ENCODE assay signal across 26 cellular contexts in the genomic region with DNA sequence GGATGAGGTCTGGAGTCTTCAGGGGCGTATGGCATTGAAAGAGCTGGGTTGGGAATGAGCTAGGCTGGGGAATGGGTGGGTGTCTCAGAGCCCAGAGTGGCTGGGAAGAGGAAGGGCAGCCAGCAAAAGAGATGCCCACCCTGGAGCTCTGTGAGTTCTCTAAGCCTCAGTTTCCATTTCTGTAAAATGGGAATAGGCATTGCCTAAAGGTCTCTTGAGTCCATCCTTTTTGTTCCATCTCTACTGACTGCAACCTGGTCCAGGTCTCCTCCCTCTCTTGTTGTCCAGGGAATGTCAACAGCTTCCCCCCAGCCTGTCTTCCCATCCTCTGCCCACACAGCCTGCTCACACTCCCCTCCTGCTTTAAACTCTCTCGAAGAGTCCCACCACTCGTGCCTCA. TPM values are rescaled to one million over a fixed set of nuclear protein-coding genes. Genes with fewer than 3 reads are reported as not detected.
DNase-seq lines count a peak whose midpoint lies in the region; ATAC-seq, FAIRE-seq and TF ChIP-seq lines count a peak whose summit lies in the region.
"Had no signal": no experiment of that assay in that cellular context is flagged by ENCODE, and none has a peak within 500 bp of the region (broad histone marks: within the 10 kb centered on the region; RNA-seq: fewer than 3 reads in every experiment).

No MANE protein-coding gene starts in this region.

- no peaks in the 10 kb centered on the region for H3K79me2 ChIP-seq in K562 (ENCODE audit: control insufficient read depth, insufficient read depth, low read length)
- no peaks in the 10 kb centered on the region for H3K79me2 ChIP-seq in osteoblast (ENCODE audit: insufficient read depth, low read length)

- H3K27me3 Mint-ChIP-seq in activated naive CD8-positive, alpha-beta T cell treated with anti-CD3 and anti-CD28 coated beads, Interleukin-2, amount 10 ng/mL, durations not matched to agents 7 days and 5 days: no peaks in the 10 kb centered on the region
- no peaks in the 10 kb centered on the region for H3K27me3 Mint-ChIP-seq in activated naive CD8-positive, alpha-beta T cell treated with anti-CD3 and anti-CD28 coated beads, Interleukin-2, amount 50 U/mL, for 24 hours
- H3K27me3 Mint-ChIP-seq in effector memory CD8-positive, alpha-beta T cell: no peaks in the 10 kb centered on the region
- H3K27me3 Mint-ChIP-seq: CD4-positive, CD25-positive, alpha-beta regulatory T cell had no signal

- no peak overlapping the region for H3K9ac ChIP-seq in K562 (ENCODE audit: insufficient read depth in 1 of 2, low read depth in 2 of 2, low read length in 2 of 2)
- H3K9ac ChIP-seq: GM23248 had no signal

- peak overlapping the region; percentile 59 for H3K27ac Mint-ChIP-seq in activated naive CD8-positive, alpha-beta T cell treated with anti-CD3 and anti-CD28 coated beads, Interleukin-2, amount 10 ng/mL, durations not matched to agents 7 days and 5 days
- H3K27ac Mint-ChIP-seq in activated naive CD8-positive, alpha-beta T cell treated with anti-CD3 and anti-CD28 coated beads, Interleukin-2, amount 50 U/mL, for 24 hours: no peak overlapping the region
- peak overlapping the region; percentile 10 to 68 for H3K27ac Mint-ChIP-seq in effector memory CD8-positive, alpha-beta T cell

- H3K27me3 ChIP-seq in K562 (ENCODE audit: control insufficient read depth in 2 of 2, insufficient read depth in 2 of 2, low read length in 2 of 2): no peaks in the 10 kb centered on the region
- H3K27me3 ChIP-seq in osteoblast (ENCODE audit: insufficient read depth, low read length): no peaks in the 10 kb centered on the region
- H3K27me3 ChIP-seq: BE2C had no signal

- H3K9me1 ChIP-seq in K562 (ENCODE audit: control insufficient read depth, insufficient read depth, low read length): peaks cover 2% of the 10 kb centered on the region

- H3K4me1 ChIP-seq in K562 (replicated peaks in 1 of 2; ENCODE audit: control insufficient read depth in 2 of 2, insufficient read depth in 2 of 2, low read length in 2 of 2) (peaks cover 0 to 19% of the 10 kb centered on the region in 2 experiments; a peak in 2 of 5 replicates), osteoblast (ENCODE audit: insufficient read depth, low read length) (no peaks in the 10 kb centered on the region)

- H3K4me3 ChIP-seq in K562: no peak overlapping the region
- no peak overlapping the region for H3K4me3 ChIP-seq in osteoblast (ENCODE audit: insufficient read depth, low read length)
- H3K4me3 ChIP-seq: GM12878, GM23248, HAP-1 had no signal

- CTCF ChIA-PET in K562 (lab: Yijun Ruan, JAX; ENCODE audit: low intra/inter-chr PET ratio): interaction anchor here (0.7 kb wide), 1 partner anchor 16 kb away, joined by 3 read pairs; no protein-coding TSS in a partner anchor

- TF ChIP-seq EP300 in K562 (IDR thresholded peaks at IDR 0.05; ENCODE audit: low read length): no peak

- no peaks in the 10 kb centered on the region for H3K9me3 ChIP-seq in K562 (replicated peaks; ENCODE audit: control insufficient read depth, insufficient read depth, low read depth, low read length)
- no peaks in the 10 kb centered on the region for H3K9me3 ChIP-seq in osteoblast (ENCODE audit: low read depth, low read length)
- H3K9me3 ChIP-seq: BE2C, HAP-1 had no signal

- H3K27ac ChIP-seq in K562 (ENCODE audit: extremely low read depth, low read depth, low read length) (no peak overlapping the region), osteoblast (ENCODE audit: low read depth, low read length) (no peak overlapping the region)
- H3K27ac ChIP-seq: GM23248, HL-60 had no signal

- POLR2A ChIA-PET in activated naive CD8-positive, alpha-beta T cell treated with anti-CD3 and anti-CD28 coated beads, Interleukin-2, amount 10 ng/mL, durations not matched to agents 7 days and 5 days (lab: Charles Lee): interaction anchor here (1.2 kb wide), 1 partner anchor 219 kb away, joined by 3 read pairs; the partner anchor contains the start of gene KATNB1
- POLR2A ChIA-PET in K562 (lab: Yijun Ruan, JAX): interaction anchor here (0.7 to 1.1 kb wide), 6 partner anchors 9 to 111 kb away, joined by 3 to 4 read pairs (median 3); no protein-coding TSS in a partner anchor

- ATAC-seq in activated naive CD8-positive, alpha-beta T cell treated with anti-CD3 and anti-CD28 coated beads, Interleukin-2, amount 10 ng/mL, durations not matched to agents 7 days and 5 days (ENCODE audit: low read depth): no peak
- ATAC-seq in activated naive CD8-positive, alpha-beta T cell treated with anti-CD3 and anti-CD28 coated beads, Interleukin-2, amount 50 U/mL, for 24 hours: no peak
- ATAC-seq in K562 (no peak), HG03045 (IDR thresholded peaks at IDR 0.05; ENCODE audit: unreplicated experiment) (no peak)
- no peak for ATAC-seq in effector memory CD8-positive, alpha-beta T cell (replicated peaks)
- no peak for ATAC-seq in stimulated activated naive CD8-positive, alpha-beta T cell treated with anti-CD3 and anti-CD28 coated beads, Interleukin-15, Interleukin-2, amounts not matched to agents 100 U/mL and 50 U/mL, for 24 hours
- ATAC-seq: GM12878 had no signal

- H4K20me1 ChIP-seq in K562 (replicated peaks; ENCODE audit: control insufficient read depth, insufficient read depth, low read length) (no peaks in the 10 kb centered on the region), osteoblast (ENCODE audit: insufficient read depth, low read length) (no peaks in the 10 kb centered on the region)

- 61% methylated on average over 3 of the region's 3 CpGs for WGBS in K562 (ENCODE audit: insufficient coverage, low coverage, missing lambda C conversion rate)

- H3K4me3 Mint-ChIP-seq in activated naive CD8-positive, alpha-beta T cell treated with anti-CD3 and anti-CD28 coated beads, Interleukin-2, amount 10 ng/mL, durations not matched to agents 7 days and 5 days: no peak overlapping the region
- H3K4me3 Mint-ChIP-seq in activated naive CD8-positive, alpha-beta T cell treated with anti-CD3 and anti-CD28 coated beads, Interleukin-2, amount 50 U/mL, for 24 hours: no peak overlapping the region
- no peak overlapping the region for H3K4me3 Mint-ChIP-seq in effector memory CD8-positive, alpha-beta T cell
- H3K4me3 Mint-ChIP-seq: CD4-positive, CD25-positive, alpha-beta regulatory T cell; CD8-positive, alpha-beta memory T cell had no signal

- H3K9me3 Mint-ChIP-seq in activated naive CD8-positive, alpha-beta T cell treated with anti-CD3 and anti-CD28 coated beads, Interleukin-2, amount 10 ng/mL, durations not matched to agents 7 days and 5 days: no peaks in the 10 kb centered on the region
- no peaks in the 10 kb centered on the region for H3K9me3 Mint-ChIP-seq in activated naive CD8-positive, alpha-beta T cell treated with anti-CD3 and anti-CD28 coated beads, Interleukin-2, amount 50 U/mL, for 24 hours
- H3K9me3 Mint-ChIP-seq in effector memory CD8-positive, alpha-beta T cell: no peaks in the 10 kb centered on the region
- H3K9me3 Mint-ChIP-seq: CD4-positive, CD25-positive, alpha-beta regulatory T cell; CD8-positive, alpha-beta memory T cell had no signal

- peaks cover 8% of the 10 kb centered on the region for H3K36me3 Mint-ChIP-seq in activated naive CD8-positive, alpha-beta T cell treated with anti-CD3 and anti-CD28 coated beads, Interleukin-2, amount 10 ng/mL, durations not matched to agents 7 days and 5 days
- peaks cover 3% of the 10 kb centered on the region for H3K36me3 Mint-ChIP-seq in activated naive CD8-positive, alpha-beta T cell treated with anti-CD3 and anti-CD28 coated beads, Interleukin-2, amount 50 U/mL, for 24 hours (ENCODE audit: low read depth)
- peaks cover 17% of the 10 kb centered on the region for H3K36me3 Mint-ChIP-seq in effector memory CD8-positive, alpha-beta T cell (ENCODE audit: insufficient read depth)

- peaks cover 1% of the 10 kb centered on the region for H3K4me1 Mint-ChIP-seq in activated naive CD8-positive, alpha-beta T cell treated with anti-CD3 and anti-CD28 coated beads, Interleukin-2, amount 10 ng/mL, durations not matched to agents 7 days and 5 days
- no peaks in the 10 kb centered on the region for H3K4me1 Mint-ChIP-seq in activated naive CD8-positive, alpha-beta T cell treated with anti-CD3 and anti-CD28 coated beads, Interleukin-2, amount 50 U/mL, for 24 hours
- peaks cover 8% of the 10 kb centered on the region in 2 donors for H3K4me1 Mint-ChIP-seq in effector memory CD8-positive, alpha-beta T cell (ENCODE audit: low read depth in 2 of 2)

- in situ Hi-C loops in K562 (cut with MboI): loop anchor here (5.0 kb wide), 3 partner anchors 39 to 214 kb away; no protein-coding TSS in a partner anchor

- no peak for FAIRE-seq in K562 (lab: Jason Lieb, UNC)
- FAIRE-seq: A204.1, GM12878 had no signal

- DNase-seq in activated naive CD8-positive, alpha-beta T cell treated with anti-CD3 and anti-CD28 coated beads, Interleukin-2, amount 10 ng/mL, durations not matched to agents 7 days and 5 days: no peak
- DNase-seq in activated naive CD8-positive, alpha-beta T cell treated with anti-CD3 and anti-CD28 coated beads, Interleukin-2, amount 50 U/mL, for 24 hours: no peak
- DNase-seq in K562 (ENCODE audit: extremely low read depth in 1 of 4, low spot score in 3 of 4) (no peak), osteoblast (ENCODE audit: insufficient read length, low spot score, missing footprints) (peak; percentile 62)
- DNase-seq in effector memory CD8-positive, alpha-beta T cell: no peak
- DNase-seq in NK-92 treated with Interleukin-12 subunit alpha and Interleukin-12 subunit beta, amount 100 ng/mL, for 24 hours (lab: John Stamatoyannopoulos, UW): no peak
- DNase-seq in stimulated activated naive CD8-positive, alpha-beta T cell treated with anti-CD3 and anti-CD28 coated beads, Interleukin-15, Interleukin-2, amounts not matched to agents 100 U/mL and 50 U/mL, for 24 hours: no peak
- DNase-seq: ACHN; C1 segment of cervical spinal cord; CD4-positive, CD25-positive, alpha-beta regulatory T cell; CD8-positive, alpha-beta memory T cell; COR-L47; DMS53; DND-41; EL; GM23248; IMR-90 had no signal

- H2AFZ ChIP-seq in K562 (ENCODE audit: low read depth, low read length) (no peak overlapping the region), osteoblast (ENCODE audit: low read length) (no peak overlapping the region)
- H2AFZ ChIP-seq: GM23248 had no signal

- intact Hi-C loops in K562 (cut with micrococcal nuclease): loop anchor here (10.0 kb wide), 1 partner anchor 432 kb away; no protein-coding TSS in a partner anchor

- TF ChIP-seq CTCF in K562 (IDR thresholded peaks at IDR 0.05 in 2 of 3, conservative IDR thresholded peaks at IDR 0.05 in 1 of 3; ENCODE audit: insufficient read depth in 2 of 3, low read depth in 1 of 3, low read length in 3 of 3) (no peak), osteoblast (IDR thresholded peaks at IDR 0.05; ENCODE audit: extremely low read depth, low read depth, low read length) (no peak)

- H3K4me2 ChIP-seq in K562 (ENCODE audit: insufficient read depth, low read length): no peak overlapping the region
- no peak overlapping the region for H3K4me2 ChIP-seq in osteoblast (ENCODE audit: insufficient read depth, low read length)

- no peak for TF ChIP-seq RAD21 in K562 (CRISPR knock-in tag; conservative IDR thresholded peaks at IDR 0.05 in 1 of 2, IDR thresholded peaks at IDR 0.05 in 1 of 2)

- TF ChIP-seq POLR2A in K562 (conservative IDR thresholded peaks at IDR 0.05): no peak

- BruUV-seq in K562 (replicated peaks; lab: Mats Ljungman, UMichigan): no TSS peak

- H3K36me3 ChIP-seq in K562 (ENCODE audit: control insufficient read depth, insufficient read depth, low read length): no peaks in the 10 kb centered on the region
- H3K36me3 ChIP-seq in osteoblast (ENCODE audit: insufficient read depth, low read length): peaks cover 5% of the 10 kb centered on the region
- H3K36me3 ChIP-seq: HAP-1 had no signal

RNA-seq across cellular contexts. Expression of gene CCDC102A, which starts 19.6 kb away (rescaled TPM):
- total RNA-seq in activated naive CD8-positive, alpha-beta T cell treated with anti-CD3 and anti-CD28 coated beads, Interleukin-2, amount 10 ng/mL, durations not matched to agents 7 days and 5 days: 10 to 100 TPM; 11.3 to 15.1 TPM
- total RNA-seq in K562 (2011; cell fraction: chromatin; rRNA removed; ENCODE audit: low replicate concordance): 0.26 and 1.1 TPM in 2 replicates
- 0.92 and 1.3 TPM in 2 replicates for total RNA-seq in K562 (2011; cell fraction: nucleolus; rRNA removed)
- 0.51 and 0.84 TPM in 2 replicates for total RNA-seq in K562 (2011; cell fraction: nucleoplasm; rRNA removed)
- total RNA-seq in K562 (2014; rRNA removed) (3.8 and 4.9 TPM in 2 replicates), K562 (2014; rRNA removed; fragmentation: Illumina TruSeq; extraction: Trizol) (0.16 and 0.58 TPM in 2 replicates), K562 (2015; rRNA removed; fragmentation: Illumina TruSeq; extraction: Trizol) (1.4 and 2.1 TPM in 2 replicates), K562 (2021) (2.7 and 3.0 TPM in 2 replicates), osteoblast (9.8 and 10.6 TPM in 2 replicates)
- polyA plus RNA-seq in K562 (2011; rRNA removed) (2.2 and 2.4 TPM in 2 replicates), K562 (2014; fragmentation: Illumina TruSeq; extraction: Trizol) (0.85 and 1.4 TPM in 2 replicates), K562 (2014; fragmentation: Nextera tagmentation; extraction: Ambion mirVana) (under 1 TPM; 0.03 to 0.11 TPM), K562 (2014; rRNA removed) (2.0 and 4.9 TPM in 2 replicates)
- 2.6 and 6.6 TPM in 2 replicates for polyA plus RNA-seq in K562 (2011; cell fraction: cytosol; rRNA removed)
- polyA plus RNA-seq in K562 (2011; cell fraction: nucleus; rRNA removed): 1.3 and 2.1 TPM in 2 replicates
- polyA plus RNA-seq in K562 (2012): 2.3 and 2.8 TPM in 2 replicates
- polyA minus RNA-seq in K562 (2011; rRNA and poly(A)+ RNA removed): 0.45 and 1.4 TPM in 2 replicates
- polyA minus RNA-seq in K562 (2011; cell fraction: cytosol; rRNA and poly(A)+ RNA removed): 1.4 and 1.6 TPM in 2 replicates
- 0.67 and 1.1 TPM in 2 replicates for polyA minus RNA-seq in K562 (2011; cell fraction: nucleus; rRNA and poly(A)+ RNA removed)

RNA-seq across cellular contexts. Expression of gene ADGRG5, which starts 25.7 kb away (rescaled TPM):
- 10 to 100 TPM; 14.3 to 15.7 TPM for total RNA-seq in activated naive CD8-positive, alpha-beta T cell treated with anti-CD3 and anti-CD28 coated beads, Interleukin-2, amount 10 ng/mL, durations not matched to agents 7 days and 5 days
- 0.14 TPM in 1 of 2 replicates, not detected in the other for total RNA-seq in K562 (2011; cell fraction: chromatin; rRNA removed; ENCODE audit: low replicate concordance)
- 0.13 TPM in 1 of 2 replicates, not detected in the other for total RNA-seq in K562 (2011; cell fraction: nucleolus; rRNA removed)
- 0.07 TPM in 1 of 2 replicates, not detected in the other for total RNA-seq in K562 (2011; cell fraction: nucleoplasm; rRNA removed)
- total RNA-seq in K562 (2014; rRNA removed): 0.08 and 0.09 TPM in 2 replicates
- 0.07 TPM in 1 of 2 replicates, not detected in the other for total RNA-seq in K562 (2014; rRNA removed; fragmentation: Illumina TruSeq; extraction: Trizol)
- 0.14 and 0.30 TPM in 2 replicates for total RNA-seq in K562 (2015; rRNA removed; fragmentation: Illumina TruSeq; extraction: Trizol)
- total RNA-seq in K562 (2021): 0.09 and 0.27 TPM in 2 replicates
- 0.01 and 0.11 TPM in 2 replicates for polyA plus RNA-seq in K562 (2011; rRNA removed)
- 0.03 and 0.07 TPM in 2 replicates for polyA plus RNA-seq in K562 (2011; cell fraction: cytosol; rRNA removed)
- polyA plus RNA-seq in K562 (2011; cell fraction: nucleus; rRNA removed): 0.13 and 0.27 TPM in 2 replicates
- polyA plus RNA-seq in K562 (2012): 0.55 and 0.62 TPM in 2 replicates
- polyA plus RNA-seq in K562 (2014; fragmentation: Illumina TruSeq; extraction: Trizol): 0.08 and 0.10 TPM in 2 replicates
- polyA plus RNA-seq in K562 (2014; fragmentation: Nextera tagmentation; extraction: Ambion mirVana): under 1 TPM; 0.01 to 0.39 TPM
- polyA plus RNA-seq in K562 (2014; rRNA removed): 0.04 and 0.15 TPM in 2 replicates
- 0.06 TPM in 1 of 2 replicates, not detected in the other for polyA minus RNA-seq in K562 (2011; rRNA and poly(A)+ RNA removed)
- not detected in 2 replicates for polyA minus RNA-seq in K562 (2011; cell fraction: cytosol; rRNA and poly(A)+ RNA removed)
- not detected in 2 replicates for polyA minus RNA-seq in K562 (2011; cell fraction: nucleus; rRNA and poly(A)+ RNA removed)
- not detected in 2 replicates for total RNA-seq in osteoblast
- total RNA-seq: G401, GM23248, H4, HT1080, IMR-90 had no signal
- polyA plus RNA-seq: IMR-90 had no signal

RNA-seq across cellular contexts. Expression of gene DOK4, which starts 30.5 kb away (rescaled TPM):
- total RNA-seq in activated naive CD8-positive, alpha-beta T cell treated with anti-CD3 and anti-CD28 coated beads, Interleukin-2, amount 10 ng/mL, durations not matched to agents 7 days and 5 days: 1 to 10 TPM; 6.3 to 6.4 TPM
- total RNA-seq in K562 (2011; cell fraction: chromatin; rRNA removed; ENCODE audit: low replicate concordance): 3.9 and 13.2 TPM in 2 replicates
- 9.2 and 12.2 TPM in 2 replicates for total RNA-seq in K562 (2011; cell fraction: nucleolus; rRNA removed)
- 6.3 and 7.6 TPM in 2 replicates for total RNA-seq in K562 (2011; cell fraction: nucleoplasm; rRNA removed)
- total RNA-seq in K562 (2014; rRNA removed): 14.4 and 18.9 TPM in 2 replicates
- 2.3 and 3.2 TPM in 2 replicates for total RNA-seq in K562 (2014; rRNA removed; fragmentation: Illumina TruSeq; extraction: Trizol)
- total RNA-seq in K562 (2015; rRNA removed; fragmentation: Illumina TruSeq; extraction: Trizol): 8.3 and 9.3 TPM in 2 replicates
- total RNA-seq in K562 (2021): 11.0 and 11.4 TPM in 2 replicates
- 10.8 and 11.3 TPM in 2 replicates for polyA plus RNA-seq in K562 (2011; rRNA removed)
- 14.0 and 19.6 TPM in 2 replicates for polyA plus RNA-seq in K562 (2011; cell fraction: cytosol; rRNA removed)
- polyA plus RNA-seq in K562 (2011; cell fraction: nucleus; rRNA removed): 23.7 and 31.1 TPM in 2 replicates
- polyA plus RNA-seq in K562 (2012): 10.2 and 13.2 TPM in 2 replicates
- 6.5 and 9.5 TPM in 2 replicates for polyA plus RNA-seq in K562 (2014; fragmentation: Illumina TruSeq; extraction: Trizol)
- polyA plus RNA-seq in K562 (2014; fragmentation: Nextera tagmentation; extraction: Ambion mirVana): under 1 TPM; 0.10 TPM
- polyA plus RNA-seq in K562 (2014; rRNA removed): 12.4 and 16.4 TPM in 2 replicates
- 3.6 and 5.5 TPM in 2 replicates for polyA minus RNA-seq in K562 (2011; rRNA and poly(A)+ RNA removed)
- polyA minus RNA-seq in K562 (2011; cell fraction: cytosol; rRNA and poly(A)+ RNA removed): 5.9 and 6.1 TPM in 2 replicates
- polyA minus RNA-seq in K562 (2011; cell fraction: nucleus; rRNA and poly(A)+ RNA removed): 5.2 and 5.3 TPM in 2 replicates
- total RNA-seq in osteoblast: 27.1 and 29.0 TPM in 2 replicates

RNA-seq across cellular contexts. Expression of gene POLR2C, which starts 54.3 kb away (rescaled TPM):
- 10 to 100 TPM; 61.1 to 63.6 TPM for total RNA-seq in activated naive CD8-positive, alpha-beta T cell treated with anti-CD3 and anti-CD28 coated beads, Interleukin-2, amount 10 ng/mL, durations not matched to agents 7 days and 5 days
- total RNA-seq in K562 (2011; cell fraction: chromatin; rRNA removed; ENCODE audit: low replicate concordance): 125 and 216 TPM in 2 replicates
- total RNA-seq in K562 (2011; cell fraction: nucleolus; rRNA removed): 143 and 160 TPM in 2 replicates
- total RNA-seq in K562 (2011; cell fraction: nucleoplasm; rRNA removed): 131 and 142 TPM in 2 replicates
- total RNA-seq in K562 (2014; rRNA removed) (131 and 139 TPM in 2 replicates), K562 (2014; rRNA removed; fragmentation: Illumina TruSeq; extraction: Trizol) (89.3 and 90.1 TPM in 2 replicates), K562 (2015; rRNA removed; fragmentation: Illumina TruSeq; extraction: Trizol) (92.3 and 93.9 TPM in 2 replicates), K562 (2021) (77.2 and 84.5 TPM in 2 replicates), osteoblast (95.2 and 97.8 TPM in 2 replicates)
- polyA plus RNA-seq in K562 (2011; rRNA removed) (163 and 170 TPM in 2 replicates), K562 (2014; fragmentation: Illumina TruSeq; extraction: Trizol) (107 and 131 TPM in 2 replicates), K562 (2014; fragmentation: Nextera tagmentation; extraction: Ambion mirVana) (10 to 100 TPM; 70.3 to 87.4 TPM), K562 (2014; rRNA removed) (97.5 and 108 TPM in 2 replicates)
- 234 and 242 TPM in 2 replicates for polyA plus RNA-seq in K562 (2011; cell fraction: cytosol; rRNA removed)
- polyA plus RNA-seq in K562 (2011; cell fraction: nucleus; rRNA removed): 143 and 206 TPM in 2 replicates
- 79.8 and 97.9 TPM in 2 replicates for polyA plus RNA-seq in K562 (2012)
- polyA minus RNA-seq in K562 (2011; rRNA and poly(A)+ RNA removed): 176 and 218 TPM in 2 replicates
- 109 TPM in 2 replicates for polyA minus RNA-seq in K562 (2011; cell fraction: cytosol; rRNA and poly(A)+ RNA removed)
- polyA minus RNA-seq in K562 (2011; cell fraction: nucleus; rRNA and poly(A)+ RNA removed): 69.1 and 102 TPM in 2 replicates

Comparison
In these comparisons a context has a peak if more than half of its experiments do, and no peak if none do; other contexts are left out.
1. RNA of gene ADGRG5, which starts 25.7 kb away (total RNA-seq): 14.3 to 15.7 TPM in activated naive CD8-positive, alpha-beta T cell treated with anti-CD3 and anti-CD28 coated beads, Interleukin-2, amount 10 ng/mL, durations not matched to agents 7 days and 5 days; 0.07 to 0.30 TPM in K562 and not detected in osteoblast; every median in the first group is over 10 times any median in the second.